ENCODE assay signal across 1 cellular context in the genomic region with DNA sequence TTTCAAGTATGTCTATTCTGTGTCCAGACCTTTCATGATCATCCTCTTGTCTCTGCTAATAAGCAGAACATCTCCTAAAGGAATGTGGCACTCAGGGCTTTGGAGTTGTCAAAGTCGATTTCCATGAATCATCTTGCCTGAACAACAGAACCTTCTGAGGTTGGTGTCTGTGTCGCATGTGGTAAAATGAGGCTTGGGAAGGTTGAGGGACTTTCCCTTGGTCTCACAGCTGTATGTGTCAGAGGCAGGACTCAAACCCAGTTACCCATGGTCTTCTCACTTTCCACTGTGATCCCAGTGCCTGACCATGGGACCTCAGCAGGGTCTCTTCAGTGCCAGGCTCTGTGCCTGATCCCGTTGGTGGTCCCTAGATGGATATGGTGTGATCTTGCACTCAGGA.
TF ChIP-seq lines count a peak whose summit lies in the region.

No MANE protein-coding gene starts in this region.

TF ChIP-seq in endothelial cell of umbilical vein, 7 proteins besides CTCF, POLR2A, EP300 and RAD21:
- no peak for TF ChIP-seq MYC (IDR thresholded peaks at IDR 0.05; ENCODE audit: low read depth, low read length)
